15 cellular contexts compared by ENCODE assay signal in genomic region chr14:95525999-95526398, GRCh38. TPM values are rescaled to one million over a fixed set of nuclear protein-coding genes. Genes with fewer than 3 reads are reported as not detected.
DNase-seq lines count a peak whose midpoint lies in the region; ATAC-seq and TF ChIP-seq lines count a peak whose summit lies in the region.
"Had no signal": no experiment of that assay in that cellular context is flagged by ENCODE, and none has a peak within 500 bp of the region (broad histone marks: within the 10 kb centered on the region; RNA-seq: fewer than 3 reads in every experiment).

No MANE protein-coding gene starts in this region.

- no peak for DNase-seq in activated CD4-positive, alpha-beta T cell treated with anti-CD3 and anti-CD28 coated beads for 36 hours
- DNase-seq in activated CD4-positive, alpha-beta T cell treated with anti-CD3 and anti-CD28 coated beads for 48 hours: no peak
- DNase-seq in Panc1 (ENCODE audit: low read depth, low spot score) (no peak), DMS 273 (lab: John Stamatoyannopoulos, UW; ENCODE audit: unreplicated experiment) (no peak), OCI-M2 (lab: John Stamatoyannopoulos, UW; ENCODE audit: unreplicated experiment) (no peak)
- DNase-seq in central memory CD8-positive, alpha-beta T cell (ENCODE audit: low spot score in 2 of 2): no peak
- no peak for DNase-seq in stimulated activated naive B cell treated with anti-CD40 and anti-IgM and Interleukin-4, amounts not matched to agents 10 μg/mL and 1 μg/mL and 100 μg/mL, for 72 hours
- DNase-seq: activated CD4-positive, alpha-beta T cell treated with anti-CD3 and anti-CD28 coated beads for 1 hour; activated naive CD4-positive, alpha-beta T cell treated with anti-CD3 and anti-CD28 coated beads, Interleukin-2, amount 50 U/mL, for 16 hours; COR-L47; heart right ventricle; stimulated activated CD4-positive, alpha-beta T cell treated with anti-CD3 and anti-CD28 coated beads, Interleukin-4, amount 100 ng/mL, for 1 hour had no signal

- intact Hi-C loops in activated CD4-positive, alpha-beta T cell treated with anti-CD3 and anti-CD28 coated beads for 36 hours (cut with DNase I, micrococcal nuclease): loop anchor here in 1 of 2 experiments (10.0 kb wide), 1 partner anchor 1571 kb away; no protein-coding TSS in a partner anchor
- intact Hi-C loops in Panc1 (cut with micrococcal nuclease; ENCODE audit: unreplicated experiment): loop anchor here (2.0 kb wide), 1 partner anchor 83 kb away; no protein-coding TSS in a partner anchor

- CTCF ChIA-PET in activated CD4-positive, alpha-beta T cell treated with anti-CD3 and anti-CD28 coated beads for 36 hours (lab: Charles Lee): interaction anchor here (0.6 to 4.6 kb wide), 11 partner anchors 8 to 207 kb away, joined by 3 to 88 read pairs (median 12); partner anchors contain the start of gene GLRX5
- CTCF ChIA-PET in Panc1 (lab: Charles Lee): interaction anchor here (3.4 kb wide), 1 partner anchor 84 kb away, joined by 24 read pairs; no protein-coding TSS in a partner anchor

- in situ Hi-C loops in Panc1 (cut with HindIII; ENCODE audit: low pct_unique_long_range_greater_than_20kb, low sequenced_read_pairs): no loop called here

- POLR2A ChIA-PET in activated CD4-positive, alpha-beta T cell treated with anti-CD3 and anti-CD28 coated beads for 36 hours (lab: Charles Lee): interaction anchor here (1.4 kb wide), 1 partner anchor 84 kb away, joined by 7 read pairs; no protein-coding TSS in a partner anchor
- POLR2A ChIA-PET in Panc1 (lab: Charles Lee): no interaction called here

- peaks cover 79% of the 10 kb centered on the region for H3K4me1 Mint-ChIP-seq in activated CD4-positive, alpha-beta T cell treated with anti-CD3 and anti-CD28 coated beads for 36 hours
- H3K4me1 Mint-ChIP-seq in central memory CD8-positive, alpha-beta T cell: peaks cover 54% of the 10 kb centered on the region
- H3K4me1 Mint-ChIP-seq in stimulated activated naive B cell treated with anti-CD40 and anti-IgM and Interleukin-4, amounts not matched to agents 10 μg/mL and 1 μg/mL and 100 μg/mL, for 72 hours: peaks cover 41 to 49% of the 10 kb centered on the region in 2 donors

- peak overlapping the region; percentile 6; the same call in 1 of the 2 replicates for H3K27ac ChIP-seq in Panc1 (ENCODE audit: low read length)

- H3K36me3 Mint-ChIP-seq in activated CD4-positive, alpha-beta T cell treated with anti-CD3 and anti-CD28 coated beads for 36 hours (ENCODE audit: low read depth): peaks cover 13% of the 10 kb centered on the region
- peaks cover 7% of the 10 kb centered on the region for H3K36me3 Mint-ChIP-seq in central memory CD8-positive, alpha-beta T cell (ENCODE audit: insufficient read depth)
- H3K36me3 Mint-ChIP-seq in stimulated activated naive B cell treated with anti-CD40 and anti-IgM and Interleukin-4, amounts not matched to agents 10 μg/mL and 1 μg/mL and 100 μg/mL, for 72 hours: peaks cover 0 to 18% of the 10 kb centered on the region in 2 donors
- H3K36me3 Mint-ChIP-seq: IgD-negative memory B cell had no signal

- H3K27me3 Mint-ChIP-seq in activated CD4-positive, alpha-beta T cell treated with anti-CD3 and anti-CD28 coated beads for 36 hours: no peaks in the 10 kb centered on the region
- no peaks in the 10 kb centered on the region for H3K27me3 Mint-ChIP-seq in central memory CD8-positive, alpha-beta T cell
- H3K27me3 Mint-ChIP-seq in stimulated activated naive B cell treated with anti-CD40 and anti-IgM and Interleukin-4, amounts not matched to agents 10 μg/mL and 1 μg/mL and 100 μg/mL, for 72 hours: no peaks in the 10 kb centered on the region
- H3K27me3 Mint-ChIP-seq: IgD-negative memory B cell had no signal

- no peaks in the 10 kb centered on the region for H3K27me3 ChIP-seq in Panc1 (ENCODE audit: control insufficient read depth, insufficient read depth, low read length)
- H3K27me3 ChIP-seq: heart right ventricle had no signal

- no TSS peak for BruUV-seq in Panc1 (replicated peaks; lab: Mats Ljungman, UMichigan)

- H3K4me1 ChIP-seq in Panc1 (ENCODE audit: control insufficient read depth, insufficient read depth, low read length): peaks cover 28% of the 10 kb centered on the region

- H3K4me3 Mint-ChIP-seq in activated CD4-positive, alpha-beta T cell treated with anti-CD3 and anti-CD28 coated beads for 36 hours: no peak overlapping the region
- H3K4me3 Mint-ChIP-seq in central memory CD8-positive, alpha-beta T cell: no peak overlapping the region
- no peak overlapping the region for H3K4me3 Mint-ChIP-seq in stimulated activated naive B cell treated with anti-CD40 and anti-IgM and Interleukin-4, amounts not matched to agents 10 μg/mL and 1 μg/mL and 100 μg/mL, for 72 hours
- H3K4me3 Mint-ChIP-seq: IgD-negative memory B cell had no signal

- H3K9me3 Mint-ChIP-seq in activated CD4-positive, alpha-beta T cell treated with anti-CD3 and anti-CD28 coated beads for 36 hours (ENCODE audit: low read depth): no peaks in the 10 kb centered on the region
- no peaks in the 10 kb centered on the region for H3K9me3 Mint-ChIP-seq in central memory CD8-positive, alpha-beta T cell
- H3K9me3 Mint-ChIP-seq in stimulated activated naive B cell treated with anti-CD40 and anti-IgM and Interleukin-4, amounts not matched to agents 10 μg/mL and 1 μg/mL and 100 μg/mL, for 72 hours: no peaks in the 10 kb centered on the region
- H3K9me3 Mint-ChIP-seq: IgD-negative memory B cell had no signal

- H3K36me3 ChIP-seq in Panc1 (ENCODE audit: control insufficient read depth, insufficient read depth, low read length): no peaks in the 10 kb centered on the region; the same call in 1 of the 2 replicates

- H3K27ac Mint-ChIP-seq in activated CD4-positive, alpha-beta T cell treated with anti-CD3 and anti-CD28 coated beads for 36 hours: peak overlapping the region; percentile 90
- peak overlapping the region; percentile 64 for H3K27ac Mint-ChIP-seq in central memory CD8-positive, alpha-beta T cell (ENCODE audit: low read depth)
- peak overlapping the region; percentile 6 for H3K27ac Mint-ChIP-seq in stimulated activated naive B cell treated with anti-CD40 and anti-IgM and Interleukin-4, amounts not matched to agents 10 μg/mL and 1 μg/mL and 100 μg/mL, for 72 hours

- TF ChIP-seq CTCF in Panc1 (IDR thresholded peaks at IDR 0.05): no peak

- ATAC-seq in activated CD4-positive, alpha-beta T cell treated with anti-CD3 and anti-CD28 coated beads for 36 hours: no peak
- ATAC-seq in Panc1: no peak
- no peak for ATAC-seq in central memory CD8-positive, alpha-beta T cell (replicated peaks; ENCODE audit: extremely low read depth, poor library complexity, severe bottlenecking)
- ATAC-seq in stimulated activated naive B cell treated with anti-CD40 and anti-IgM and Interleukin-4, amounts not matched to agents 10 μg/mL and 1 μg/mL and 100 μg/mL, for 72 hours (replicated peaks): no peak
- ATAC-seq in SK-N-SH treated with all-trans-retinoic acid at 6 μM for 48 hours: no peak
- ATAC-seq: A549 had no signal

- H3K9me3 ChIP-seq in Panc1 (ENCODE audit: control insufficient read depth, insufficient read depth, low read depth, low read length): no peaks in the 10 kb centered on the region
- H3K9me3 ChIP-seq: A549, heart right ventricle had no signal

- H3K4me3 ChIP-seq in Panc1 (ENCODE audit: low read depth in 2 of 2, low read length in 2 of 2): no peak overlapping the region
- H3K4me3 ChIP-seq: A549, heart right ventricle had no signal

TF ChIP-seq in SK-N-SH treated with all-trans-retinoic acid at 6 μM for 48 hours, 23 proteins besides CTCF, POLR2A, EP300 and RAD21 (continues in another document):
- no peak for TF ChIP-seq ZNF70 (CRISPR knock-in tag; IDR thresholded peaks at IDR 0.05)
- no peak for TF ChIP-seq OSR1 (CRISPR knock-in tag; IDR thresholded peaks at IDR 0.05)
- TF ChIP-seq CSDC2 (CRISPR knock-in tag; IDR thresholded peaks at IDR 0.05): no peak
- no peak for TF ChIP-seq PATZ1 (CRISPR knock-in tag; IDR thresholded peaks at IDR 0.05; ENCODE audit: borderline replicate concordance)
- no peak for TF ChIP-seq ISL1 (CRISPR knock-in tag; IDR thresholded peaks at IDR 0.05)
- no peak for TF ChIP-seq SNAI2 (CRISPR knock-in tag; IDR thresholded peaks at IDR 0.05)
- no peak for TF ChIP-seq RARB (CRISPR knock-in tag; IDR thresholded peaks at IDR 0.05)
- no peak for TF ChIP-seq ZC3H10 (CRISPR knock-in tag; IDR thresholded peaks at IDR 0.05)
- TF ChIP-seq BACH2 (CRISPR knock-in tag; IDR thresholded peaks at IDR 0.05; ENCODE audit: borderline replicate concordance): no peak
- TF ChIP-seq ZFP3 (CRISPR knock-in tag; IDR thresholded peaks at IDR 0.05): no peak
- no peak for TF ChIP-seq ESRRG (CRISPR knock-in tag; IDR thresholded peaks at IDR 0.05)
- no peak for TF ChIP-seq ARNTL (CRISPR knock-in tag; IDR thresholded peaks at IDR 0.05; ENCODE audit: borderline replicate concordance, low read depth)

RNA-seq across cellular contexts. Expression of gene GLRX5, which starts 8.9 kb away (rescaled TPM):
- total RNA-seq in activated CD4-positive, alpha-beta T cell treated with anti-CD3 and anti-CD28 coated beads for 36 hours: 10 to 100 TPM; 37.9 to 44.1 TPM
- 38.6 TPM for total RNA-seq in Panc1 (2021; ENCODE audit: unreplicated experiment)
- polyA plus RNA-seq in Panc1 (2012; ENCODE audit: insufficient read length): 42.7 TPM

RNA-seq across cellular contexts. Expression of gene SYNE3, which starts 9.5 kb away (rescaled TPM):
- 10 to 100 TPM; 27.3 to 34.2 TPM for total RNA-seq in activated CD4-positive, alpha-beta T cell treated with anti-CD3 and anti-CD28 coated beads for 36 hours
- total RNA-seq in Panc1 (2021; ENCODE audit: unreplicated experiment): 6.2 TPM
- polyA plus RNA-seq in Panc1 (2012; ENCODE audit: insufficient read length): 2.1 TPM

Comparison
In these comparisons a context has a peak if more than half of its experiments do, and no peak if none do; other contexts are left out.
1. H3K27ac Mint-ChIP-seq: peak in every context shown above with its lines; median percentile 90 in activated CD4-positive, alpha-beta T cell treated with anti-CD3 and anti-CD28 coated beads for 36 hours; 64 in central memory CD8-positive, alpha-beta T cell; 6 in stimulated activated naive B cell treated with anti-CD40 and anti-IgM and Interleukin-4, amounts not matched to agents 10 μg/mL and 1 μg/mL and 100 μg/mL, for 72 hours.